Comparison of ENCODE assay signal across 16 cellular contexts in the genomic region with DNA sequence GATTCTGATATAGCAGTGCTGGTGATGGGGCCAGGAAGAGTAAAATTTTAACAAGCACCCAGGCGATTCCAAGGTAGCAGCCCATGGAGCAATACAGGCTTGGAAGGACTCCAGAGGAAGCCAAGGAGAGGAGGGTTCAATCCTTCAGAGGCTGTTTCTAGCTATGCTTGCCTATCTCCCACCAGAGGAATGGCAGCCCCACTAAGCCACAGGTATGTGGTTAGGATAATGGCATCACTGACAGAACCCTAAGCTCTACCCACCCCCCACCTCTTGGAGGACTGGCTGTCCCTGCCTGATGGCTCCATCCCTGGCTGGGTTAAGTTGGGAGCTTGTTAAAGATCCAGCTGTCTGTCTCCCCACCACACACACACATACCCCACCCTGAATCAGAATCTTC. TPM values are rescaled to one million over a fixed set of nuclear protein-coding genes. Genes with fewer than 3 reads are reported as not detected.
DNase-seq lines count a peak whose midpoint lies in the region; ATAC-seq and TF ChIP-seq lines count a peak whose summit lies in the region.
"Had no signal": no experiment of that assay in that cellular context is flagged by ENCODE, and none has a peak within 500 bp of the region (broad histone marks: within the 10 kb centered on the region; RNA-seq: fewer than 3 reads in every experiment).

No MANE protein-coding gene starts in this region.

- no peak overlapping the region for H3K27ac Mint-ChIP-seq in activated naive CD8-positive, alpha-beta T cell treated with anti-CD3 and anti-CD28 coated beads for 36 hours

- TF ChIP-seq CTCF in HEK293 (tag by site-specific recombination; IDR thresholded peaks at IDR 0.05) (no peak), RWPE2 (IDR thresholded peaks at IDR 0.05; ENCODE audit: poor library complexity, severe bottlenecking) (no peak), PC-9 (conservative IDR thresholded peaks at IDR 0.05) (no peak)

- peaks cover 35% of the 10 kb centered on the region for H3K4me1 Mint-ChIP-seq in activated naive CD8-positive, alpha-beta T cell treated with anti-CD3 and anti-CD28 coated beads for 36 hours

- H3K9ac ChIP-seq in iPS-18a (ENCODE audit: low read length), result peak overlapping the region; percentile 32

- 0 out of 2 replicates have a peak, but pooled peaks cover 11% of the 10 kb centered on the region for H3F3A ChIP-seq in PC-9 (ENCODE audit: insufficient read depth, low read depth)

- no peaks in the 10 kb centered on the region for H3K79me2 ChIP-seq in PC-9 (ENCODE audit: low read depth)

- H3K27ac ChIP-seq in HEK293 (ENCODE audit: extremely low read depth, low read depth, low read length) (no peak overlapping the region), RWPE2 (ENCODE audit: poor library complexity, severe bottlenecking) (peak overlapping the region; percentile 66), iPS-18a (ENCODE audit: low read length) (peak overlapping the region; percentile 7), PC-9 (no peak overlapping the region)

- no TSS peak for BruUV-seq in PC-9 (replicated peaks; lab: Mats Ljungman, UMichigan)

- H3K4me3 ChIP-seq in HEK293 (ENCODE audit: low read depth, low read length) (no peak overlapping the region), RWPE2 (ENCODE audit: severe bottlenecking) (no peak overlapping the region), iPS-18a (ENCODE audit: low read length) (no peak overlapping the region), PC-9 (no peak overlapping the region)
- H3K4me3 ChIP-seq: BLaER1 treated with 17β-estradiol and CSF1 and Interleukin-3, amounts not matched to agents 10 nM and 100 nM; GM12878 had no signal

- DNase-seq in RWPE2 (ENCODE audit: low spot score) (no peak), PC-9 (no peak), NCI-H510A treated with DMSO at 0.1 percent for 48 hours (lab: John Stamatoyannopoulos, UW) (no peak)
- peak; percentile 13 for DNase-seq in stimulated activated CD8-positive, alpha-beta memory T cell treated with anti-CD3 and anti-CD28 coated beads, Interleukin-4, amount 100 ng/mL, for 48 hours
- DNase-seq in activated naive CD8-positive, alpha-beta T cell treated with anti-CD3 and anti-CD28 coated beads for 36 hours, result no peak
- DNase-seq: KBM-7, NCI-H1048, NCI-H1694, NCI-H748 treated with DMSO at 0.1 percent for 48 hours, SHP77 treated with DMSO at 0.1 percent for 48 hours had no signal

- intact Hi-C loops in PC-9 (cut with micrococcal nuclease; ENCODE audit: unreplicated experiment), result loop anchor here (2.0 kb wide), 1 partner anchor 105 kb away; no protein-coding TSS in a partner anchor

- H3K9me3 Mint-ChIP-seq in activated naive CD8-positive, alpha-beta T cell treated with anti-CD3 and anti-CD28 coated beads for 36 hours, result peaks cover 10% of the 10 kb centered on the region

- no peak overlapping the region for H2AFZ ChIP-seq in PC-9

- H3K4me1 ChIP-seq in HEK293 (ENCODE audit: control insufficient read depth, insufficient read depth, low read length) (peaks cover 7% of the 10 kb centered on the region; the same call in 1 of the 2 replicates), RWPE2 (ENCODE audit: insufficient read depth, poor library complexity, severe bottlenecking) (peaks cover 28% of the 10 kb centered on the region), iPS-18a (ENCODE audit: control insufficient read depth, low read depth, low read length) (peaks cover 21% of the 10 kb centered on the region), PC-9 (replicated peaks; ENCODE audit: insufficient read depth) (peaks cover 25% of the 10 kb centered on the region)

- ATAC-seq in RWPE2 (ENCODE audit: low read depth), result no peak
- ATAC-seq: GM12878, HCT116, Panc1 had no signal

- no peak overlapping the region for H3K4me3 Mint-ChIP-seq in activated naive CD8-positive, alpha-beta T cell treated with anti-CD3 and anti-CD28 coated beads for 36 hours

- POLR2A ChIA-PET in HEK293 (lab: Yijun Ruan, JAX), result no interaction called here
- POLR2A ChIA-PET in PC-9 (lab: Charles Lee; ENCODE audit: unreplicated experiment), result no interaction called here

- H3K9me3 ChIP-seq in HEK293 (ENCODE audit: control insufficient read depth, insufficient read depth, low read depth, low read length), result no peaks in the 10 kb centered on the region
- no peaks in the 10 kb centered on the region for H3K9me3 ChIP-seq in RWPE2 (ENCODE audit: severe bottlenecking)
- H3K9me3 ChIP-seq in iPS-18a (ENCODE audit: control insufficient read depth, low read depth, low read length), result no peaks in the 10 kb centered on the region
- H3K9me3 ChIP-seq in PC-9 (ENCODE audit: insufficient read depth, low read depth), result no peaks in the 10 kb centered on the region
- H3K9me3 ChIP-seq: BLaER1 treated with 17β-estradiol and CSF1 and Interleukin-3, amounts not matched to agents 10 nM and 100 nM had no signal

- no peaks in the 10 kb centered on the region for H3K9me2 ChIP-seq in PC-9 (ENCODE audit: insufficient read depth)

- H3K27me3 Mint-ChIP-seq in activated naive CD8-positive, alpha-beta T cell treated with anti-CD3 and anti-CD28 coated beads for 36 hours, result peaks cover 4% of the 10 kb centered on the region

- peaks cover 18 to 39% of the 10 kb centered on the region in 2 experiments for H3K36me3 ChIP-seq in HEK293 (ENCODE audit: control insufficient read depth in 2 of 2, insufficient read depth in 1 of 2, low read length in 2 of 2)
- peaks cover 18% of the 10 kb centered on the region for H3K36me3 ChIP-seq in RWPE2 (ENCODE audit: low read depth)
- H3K36me3 ChIP-seq in iPS-18a (ENCODE audit: control insufficient read depth, low read depth, low read length), result peaks cover 21% of the 10 kb centered on the region
- H3K36me3 ChIP-seq in PC-9 (ENCODE audit: low read depth), result no peaks in the 10 kb centered on the region

- CTCF ChIA-PET in HEK293 (lab: Yijun Ruan, JAX) (interaction anchor here (0.6 to 3.6 kb wide), 5 partner anchors 10 to 844 kb away, joined by 3 to 18 read pairs (median 4); partner anchors contain the start of gene PTAFR), PC-9 (lab: Charles Lee) (no interaction called here)

- H4K20me1 ChIP-seq in PC-9 (ENCODE audit: insufficient read depth), result no peaks in the 10 kb centered on the region

- no peak overlapping the region for H3K4me2 ChIP-seq in PC-9

- H3K27me3 ChIP-seq in RWPE2 (ENCODE audit: insufficient read depth, poor library complexity, severe bottlenecking), result no peaks in the 10 kb centered on the region
- no peaks in the 10 kb centered on the region for H3K27me3 ChIP-seq in iPS-18a (ENCODE audit: control insufficient read depth, insufficient read depth, low read length)
- H3K27me3 ChIP-seq in PC-9 (ENCODE audit: insufficient read depth, low read depth), result no peaks in the 10 kb centered on the region
- H3K27me3 ChIP-seq: BLaER1 treated with 17β-estradiol and CSF1 and Interleukin-3, amounts not matched to agents 10 nM and 100 nM had no signal

- peaks cover 47% of the 10 kb centered on the region for H3K36me3 Mint-ChIP-seq in activated naive CD8-positive, alpha-beta T cell treated with anti-CD3 and anti-CD28 coated beads for 36 hours

TF ChIP-seq in HEK293, 187 proteins besides CTCF, POLR2A, EP300 and RAD21:
- TF ChIP-seq SCRT2 (tag by site-specific recombination; IDR thresholded peaks at IDR 0.05), result peak; percentile 35; the same call in 1 of the 2 replicates
- TF ChIP-seq ZNF449 (tag by site-specific recombination; IDR thresholded peaks at IDR 0.05), result no peak
TF ChIP-seq in HEK293: peak in this region for 1.

RNA-seq across cellular contexts. Expression of gene PTAFR, which starts 19.3 kb away (rescaled TPM):
- under 1 TPM; 0.22 to 0.29 TPM for total RNA-seq in activated naive CD8-positive, alpha-beta T cell treated with anti-CD3 and anti-CD28 coated beads for 36 hours
- total RNA-seq in PC-9 (2021), result 7.6 and 12.2 TPM in 2 replicates

RNA-seq across cellular contexts. Expression of gene DNAJC8, which starts 37.0 kb away (rescaled TPM):
- 100 to 1,000 TPM; 109 to 121 TPM for total RNA-seq in activated naive CD8-positive, alpha-beta T cell treated with anti-CD3 and anti-CD28 coated beads for 36 hours
- 48.4 and 61.4 TPM in 2 replicates for total RNA-seq in PC-9 (2021)

RNA-seq across cellular contexts. Expression of gene ATP5IF1, which starts 40.1 kb away (rescaled TPM):
- total RNA-seq in activated naive CD8-positive, alpha-beta T cell treated with anti-CD3 and anti-CD28 coated beads for 36 hours, result 100 to 1,000 TPM; 180 to 197 TPM
- 125 and 146 TPM in 2 replicates for total RNA-seq in PC-9 (2021)

Comparison
In these comparisons a context has a peak if more than half of its experiments do, and no peak if none do; other contexts are left out.
1. H3K27ac ChIP-seq: peak in RWPE2 (single experiment) and iPS-18a (single experiment); none in HEK293 (single experiment) and PC-9 (single experiment).